ENCODE assay signal across 28 cellular contexts in the genomic region with DNA sequence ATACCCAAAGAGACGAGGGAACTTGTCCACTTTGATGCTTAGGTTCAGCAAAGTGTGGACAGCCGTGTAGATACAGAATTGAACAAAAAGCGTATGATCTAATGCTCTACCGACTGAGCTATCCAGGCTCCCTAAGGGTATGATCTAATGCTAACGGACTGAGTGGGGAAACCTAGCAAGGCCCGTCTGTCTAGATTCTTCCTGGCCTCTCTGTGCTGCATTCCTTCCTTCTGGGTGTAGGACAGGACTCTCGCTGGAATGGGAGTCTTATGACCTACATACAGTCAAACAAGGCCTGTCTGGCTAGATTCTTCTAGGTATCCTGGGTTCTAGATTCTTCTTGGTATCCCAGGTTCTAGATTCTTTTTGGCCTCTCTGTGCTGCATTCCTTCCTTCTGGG. TPM values are rescaled to one million over a fixed set of nuclear protein-coding genes. Genes with fewer than 3 reads are reported as not detected.
"Had no signal": no experiment of that assay in that cellular context is flagged by ENCODE, and none has a peak within 500 bp of the region (broad histone marks: within the 10 kb centered on the region; RNA-seq: fewer than 3 reads in every experiment).

No MANE protein-coding gene starts in this region.

- H3K36me3 ChIP-seq: ascending aorta, cardiac muscle cell, MG63 had no signal

- H3K4me1 Mint-ChIP-seq: activated CD4-positive, alpha-beta T cell treated with anti-CD3 and anti-CD28 coated beads, Interleukin-2, amount 10 ng/mL, durations not matched to agents 24 days and 14 days; activated naive CD4-positive, alpha-beta T cell treated with anti-CD3 and anti-CD28 coated beads, Interleukin-2, amount 50 U/mL, for 24 hours; central memory CD8-positive, alpha-beta T cell had no signal

- H3K4me1 ChIP-seq: ascending aorta had no signal

- H3K4me3 ChIP-seq: ascending aorta, cardiac muscle cell, MG63 had no signal

- H3K36me3 Mint-ChIP-seq: activated naive CD4-positive, alpha-beta T cell treated with anti-CD3 and anti-CD28 coated beads, Interleukin-2, amount 50 U/mL, for 24 hours; activated naive CD8-positive, alpha-beta T cell treated with anti-CD3 and anti-CD28 coated beads, Interleukin-2, amount 10 ng/mL, durations not matched to agents 7 days and 5 days had no signal

- H3K27me3 ChIP-seq: ascending aorta, MG63 had no signal

- H3K27ac ChIP-seq: ascending aorta, cardiac muscle cell had no signal

- DNase-seq: activated CD4-positive, alpha-beta T cell treated with anti-CD3 and anti-CD28 coated beads, Interleukin-2, amount 10 ng/mL, durations not matched to agents 24 days and 14 days; activated CD4-positive, alpha-beta T cell treated with anti-CD3 and anti-CD28 coated beads, Interleukin-2, amount 50 U/mL, for 48 hours; activated CD8-positive, alpha-beta T cell treated with anti-CD3 and anti-CD28 coated beads, Interleukin-2, amount 10 ng/mL, durations not matched to agents 7 days and 5 days; activated gamma-delta T cell; activated naive CD4-positive, alpha-beta T cell treated with Interleukin-2 at 50 U/mL for 16 hours; activated naive CD8-positive, alpha-beta T cell treated with anti-CD3 and anti-CD28 coated beads, Interleukin-2, amount 10 ng/mL, durations not matched to agents 7 days and 5 days; activated T-cell treated with anti-CD3 and anti-CD28 coated beads, Interleukin-2, amount 50 U/mL, for 24 hours; amygdala; Kasumi-1; KG1; MG63; NCI-H1048; NCI-H1105 treated with DMSO at 0.1 percent for 48 hours; NCI-H1436; NCI-H1694 treated with DMSO at 0.1 percent for 48 hours; NCI-H2029; NCI-H345; NCI-H524 treated with DMSO at 0.1 percent for 48 hours; Right ventricle myocardium superior; SW 1271; T-helper 1 cell; T1000 had no signal

- H3K4me3 Mint-ChIP-seq: activated CD4-positive, alpha-beta T cell treated with anti-CD3 and anti-CD28 coated beads, Interleukin-2, amount 10 ng/mL, durations not matched to agents 24 days and 14 days; activated CD8-positive, alpha-beta T cell treated with anti-CD3 and anti-CD28 coated beads, Interleukin-2, amount 10 ng/mL, durations not matched to agents 7 days and 5 days; activated naive CD4-positive, alpha-beta T cell treated with anti-CD3 and anti-CD28 coated beads, Interleukin-2, amount 50 U/mL, for 24 hours; activated naive CD8-positive, alpha-beta T cell treated with anti-CD3 and anti-CD28 coated beads, Interleukin-2, amount 10 ng/mL, durations not matched to agents 7 days and 5 days; activated T-cell treated with anti-CD3 and anti-CD28 coated beads, Interleukin-2, amount 50 U/mL, for 24 hours; central memory CD8-positive, alpha-beta T cell had no signal

- H3K9me3 Mint-ChIP-seq: activated CD4-positive, alpha-beta T cell treated with anti-CD3 and anti-CD28 coated beads, Interleukin-2, amount 10 ng/mL, durations not matched to agents 24 days and 14 days; activated naive CD4-positive, alpha-beta T cell treated with anti-CD3 and anti-CD28 coated beads, Interleukin-2, amount 50 U/mL, for 24 hours; activated naive CD8-positive, alpha-beta T cell treated with anti-CD3 and anti-CD28 coated beads, Interleukin-2, amount 10 ng/mL, durations not matched to agents 7 days and 5 days; activated T-cell treated with anti-CD3 and anti-CD28 coated beads, Interleukin-2, amount 50 U/mL, for 24 hours; activated T-helper 2 cell treated with anti-CD3 and anti-CD28 coated beads, Interferon-gamma antibody, Interleukin-2, Interleukin-4, amounts not matched to agents 10 μg/mL and 5 μg/mL and 100 μg/mL, durations not matched to agents 14 hours and 24 hours and 36 hours; central memory CD8-positive, alpha-beta T cell had no signal

- H3K27me3 Mint-ChIP-seq: activated naive CD4-positive, alpha-beta T cell treated with anti-CD3 and anti-CD28 coated beads, Interleukin-2, amount 50 U/mL, for 24 hours had no signal

- ATAC-seq: activated CD8-positive, alpha-beta T cell treated with anti-CD3 and anti-CD28 coated beads, Interleukin-2, amount 10 ng/mL, durations not matched to agents 7 days and 5 days had no signal

- H3K9me3 ChIP-seq: ascending aorta, MG63 had no signal

- H3K27ac Mint-ChIP-seq: activated CD4-positive, alpha-beta T cell treated with anti-CD3 and anti-CD28 coated beads, Interleukin-2, amount 10 ng/mL, durations not matched to agents 24 days and 14 days; activated CD8-positive, alpha-beta T cell treated with anti-CD3 and anti-CD28 coated beads, Interleukin-2, amount 10 ng/mL, durations not matched to agents 7 days and 5 days; activated naive CD8-positive, alpha-beta T cell treated with anti-CD3 and anti-CD28 coated beads, Interleukin-2, amount 10 ng/mL, durations not matched to agents 7 days and 5 days; activated T-cell treated with anti-CD3 and anti-CD28 coated beads, Interleukin-2, amount 50 U/mL, for 24 hours; activated T-helper 2 cell treated with anti-CD3 and anti-CD28 coated beads, Interferon-gamma antibody, Interleukin-2, Interleukin-4, amounts not matched to agents 10 μg/mL and 5 μg/mL and 100 μg/mL, durations not matched to agents 14 hours and 24 hours and 36 hours had no signal

RNA-seq across cellular contexts. Expression of gene SLC15A3, which starts 8.4 kb away (rescaled TPM):
- total RNA-seq: NCI-H460 had no signal
- polyA plus RNA-seq: cardiac muscle cell had no signal

RNA-seq across cellular contexts. Expression of gene CD6, which starts 11.1 kb away (rescaled TPM):
- total RNA-seq: ascending aorta, NCI-H460 had no signal
- polyA plus RNA-seq: cardiac muscle cell had no signal
